1 cellular context compared by ENCODE assay signal in the genomic region with DNA sequence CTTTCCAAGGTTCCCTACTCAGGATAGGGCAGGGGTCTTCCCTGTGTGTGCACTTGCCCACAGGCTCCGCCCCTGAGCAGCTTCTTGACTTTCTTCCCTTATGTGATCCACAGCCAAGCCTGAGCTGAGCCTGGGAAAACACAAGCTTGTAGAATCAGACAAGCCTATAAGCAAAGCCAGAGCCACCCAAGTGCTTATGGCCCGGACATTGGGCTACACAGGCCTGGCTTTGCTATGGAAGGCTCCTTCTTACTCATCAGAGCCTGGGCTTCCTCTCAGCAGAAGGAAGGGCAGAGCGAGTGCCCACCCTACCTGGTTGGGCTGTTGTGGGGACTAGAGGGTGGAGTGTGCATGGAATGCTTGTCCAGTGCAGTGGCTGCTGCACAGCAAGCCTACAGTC.
TF ChIP-seq lines count a peak whose summit lies in the region.

No MANE protein-coding gene starts in this region.

TF ChIP-seq in HEK293, 187 proteins besides CTCF, POLR2A, EP300 and RAD21 (continued from another document):
- TF ChIP-seq, protein P1, sequence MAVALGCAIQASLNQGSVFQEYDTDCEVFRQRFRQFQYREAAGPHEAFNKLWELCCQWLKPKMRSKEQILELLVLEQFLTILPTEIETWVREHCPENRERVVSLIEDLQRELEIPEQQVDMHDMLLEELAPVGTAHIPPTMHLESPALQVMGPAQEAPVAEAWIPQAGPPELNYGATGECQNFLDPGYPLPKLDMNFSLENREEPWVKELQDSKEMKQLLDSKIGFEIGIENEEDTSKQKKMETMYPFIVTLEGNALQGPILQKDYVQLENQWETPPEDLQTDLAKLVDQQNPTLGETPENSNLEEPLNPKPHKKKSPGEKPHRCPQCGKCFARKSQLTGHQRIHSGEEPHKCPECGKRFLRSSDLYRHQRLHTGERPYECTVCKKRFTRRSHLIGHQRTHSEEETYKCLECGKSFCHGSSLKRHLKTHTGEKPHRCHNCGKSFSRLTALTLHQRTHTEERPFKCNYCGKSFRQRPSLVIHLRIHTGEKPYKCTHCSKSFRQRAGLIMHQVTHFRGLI (tag by site-specific recombination; IDR thresholded peaks at IDR 0.05), result peak; percentile 70
